Comparison of ENCODE assay signal across 1 cellular context in genomic region chr3:13935494-13936094, GRCh38.
TF ChIP-seq lines count a peak whose summit lies in the region.

No MANE protein-coding gene starts in this region.

TF ChIP-seq in HEK293, 187 proteins besides CTCF, POLR2A, EP300 and RAD21 (continued from another document):
- TF ChIP-seq, protein P1, sequence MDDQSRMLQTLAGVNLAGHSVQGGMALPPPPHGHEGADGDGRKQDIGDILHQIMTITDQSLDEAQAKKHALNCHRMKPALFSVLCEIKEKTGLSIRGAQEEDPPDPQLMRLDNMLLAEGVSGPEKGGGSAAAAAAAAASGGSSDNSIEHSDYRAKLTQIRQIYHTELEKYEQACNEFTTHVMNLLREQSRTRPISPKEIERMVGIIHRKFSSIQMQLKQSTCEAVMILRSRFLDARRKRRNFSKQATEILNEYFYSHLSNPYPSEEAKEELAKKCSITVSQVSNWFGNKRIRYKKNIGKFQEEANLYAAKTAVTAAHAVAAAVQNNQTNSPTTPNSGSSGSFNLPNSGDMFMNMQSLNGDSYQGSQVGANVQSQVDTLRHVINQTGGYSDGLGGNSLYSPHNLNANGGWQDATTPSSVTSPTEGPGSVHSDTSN (CRISPR knock-in tag; IDR thresholded peaks at IDR 0.05) = no peak
- TF ChIP-seq ZNF184 (tag by site-specific recombination; IDR thresholded peaks at IDR 0.05) (no peak), EGR2 (tag by site-specific recombination; IDR thresholded peaks at IDR 0.05; ENCODE audit: low read depth) (peak; percentile 81), ZBTB6 (tag by site-specific recombination; IDR thresholded peaks at IDR 0.05) (no peak), ZNF561 (tag by site-specific recombination; IDR thresholded peaks at IDR 0.05; ENCODE audit: borderline replicate concordance) (no peak), ZFHX2 (tag by site-specific recombination; conservative IDR thresholded peaks at IDR 0.05) (peak; percentile 65)
